8 cellular contexts compared by ENCODE assay signal in the genomic region with DNA sequence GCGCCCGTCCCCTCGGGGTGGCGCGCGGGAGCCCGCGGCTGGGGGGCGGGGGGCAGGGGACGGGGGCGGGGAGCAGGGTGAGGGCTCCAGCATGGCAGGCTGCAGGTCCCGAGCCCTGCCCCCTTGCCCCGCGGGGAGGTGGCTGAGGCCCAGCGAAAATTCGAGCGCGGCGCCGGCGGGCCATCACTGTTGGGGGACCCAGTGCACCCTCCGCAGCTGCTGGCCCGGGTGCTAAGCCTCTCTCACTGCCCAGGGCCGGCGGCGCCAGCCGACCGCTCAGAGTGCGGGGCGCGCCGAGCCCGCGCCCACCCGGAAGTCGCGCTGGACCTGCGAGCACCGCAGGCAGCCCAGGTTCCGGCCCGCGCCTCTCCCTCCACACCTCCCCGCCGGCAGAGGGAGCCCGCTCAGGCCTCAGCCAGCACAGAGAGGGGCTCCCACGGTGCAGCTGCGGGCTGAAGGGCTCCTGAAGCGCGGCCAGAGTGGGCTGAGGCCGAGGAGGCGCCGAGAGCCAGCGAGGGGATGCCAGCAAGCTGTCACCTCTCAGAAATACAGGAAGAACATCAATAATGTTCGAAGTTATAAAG.
A peak's percentile ranks its signal among the peaks of the same experiment; 100 is the strongest.
DNase-seq lines count a peak whose midpoint lies in the region; ATAC-seq and TF ChIP-seq lines count a peak whose summit lies in the region.
"Not testable (repeated sequence)": the region's sequence is repeated elsewhere in the genome, so short reads cannot be mapped to it uniquely, and the experiment has no call there.

No MANE protein-coding gene starts in this region.

- not testable (repeated sequence) for H3K4me1 ChIP-seq in OCI-LY7 (ENCODE audit: insufficient read depth, low read length, poor library complexity, severe bottlenecking); iPS-20b (ENCODE audit: insufficient read depth, low read length); psoas muscle

- BruUV-seq in OCI-LY7 (replicated peaks; lab: Mats Ljungman, UMichigan), result not testable (repeated sequence)

- TF ChIP-seq CTCF in OCI-LY7 (conservative IDR thresholded peaks at IDR 0.05; ENCODE audit: low read length), result peak; percentile 60
- peak; percentile 61 for TF ChIP-seq CTCF in psoas muscle (IDR thresholded peaks at IDR 0.05)

- H3K27me3 ChIP-seq in iPS-20b (ENCODE audit: insufficient read depth, low read length); psoas muscle (ENCODE audit: insufficient read depth in 3 of 3, low read length in 2 of 3): not testable (repeated sequence)

- not testable (repeated sequence) for H3K79me2 ChIP-seq in OCI-LY7 (ENCODE audit: insufficient read depth, low read depth, low read length)

- H3K9me3 Mint-ChIP-seq in activated CD4-positive, alpha-beta memory T cell treated with anti-CD3 and anti-CD28 coated beads, Interleukin-2, amount 10 ng/mL, durations not matched to agents 7 days and 5 days, result not testable (repeated sequence)

- not testable (repeated sequence) for H4K20me1 ChIP-seq in OCI-LY7 (ENCODE audit: insufficient read depth, low read length)

- peaks cover 12% of the 10 kb centered on the region for H3K4me1 Mint-ChIP-seq in activated CD4-positive, alpha-beta memory T cell treated with anti-CD3 and anti-CD28 coated beads, Interleukin-2, amount 10 ng/mL, durations not matched to agents 7 days and 5 days

- DNase-seq in Daoy (ENCODE audit: low read depth) (peak; percentile 83), LHCN-M2 (ENCODE audit: low read depth) (peak; percentile 24), OCI-LY7 (ENCODE audit: low spot score) (peak; percentile 85), cerebellar cortex (ENCODE audit: low spot score) (peak; percentile 35), psoas muscle (peak; percentile 85 to 93), stromal cell of bone marrow (ENCODE audit: low read depth) (peak; percentile 31)
- peak; percentile 84 for DNase-seq in activated CD4-positive, alpha-beta memory T cell treated with anti-CD3 and anti-CD28 coated beads, Interleukin-2, amount 10 ng/mL, durations not matched to agents 7 days and 5 days

- H3K36me3 ChIP-seq in OCI-LY7 (ENCODE audit: insufficient read depth, low read length); iPS-20b (ENCODE audit: insufficient read depth, low read depth, low read length); psoas muscle (ENCODE audit: insufficient read depth in 1 of 2, low read depth in 1 of 2): not testable (repeated sequence)

- H3K4me3 ChIP-seq in OCI-LY7 (ENCODE audit: low read depth, low read length, poor library complexity, severe bottlenecking) (peak overlapping the region; percentile 68), iPS-20b (ENCODE audit: low read length) (peak overlapping the region; percentile 66; the same call in 1 of the 2 replicates), psoas muscle (peak overlapping the region; percentile 77)

- CTCF ChIA-PET in OCI-LY7 (lab: Charles Lee; ENCODE audit: unreplicated experiment); activated CD4-positive, alpha-beta memory T cell treated with anti-CD3 and anti-CD28 coated beads, Interleukin-2, amount 10 ng/mL, durations not matched to agents 7 days and 5 days (lab: Charles Lee): not testable (repeated sequence)

- H3K27me3 Mint-ChIP-seq in activated CD4-positive, alpha-beta memory T cell treated with anti-CD3 and anti-CD28 coated beads, Interleukin-2, amount 10 ng/mL, durations not matched to agents 7 days and 5 days, result not testable (repeated sequence)

- not testable (repeated sequence) for H3K9ac ChIP-seq in iPS-20b (ENCODE audit: low read depth, low read length)

- ATAC-seq in psoas muscle, result peak; percentile 77 to 84 (median 78)

- not testable (repeated sequence) for H3K9me2 ChIP-seq in OCI-LY7 (ENCODE audit: insufficient read depth, low read length)

- POLR2A ChIA-PET in OCI-LY7 (lab: Charles Lee), result interaction anchor here (0.6 to 1.1 kb wide), 8 partner anchors 173 to 915 kb away, joined by 3 read pairs; a partner anchor contains a TSS
- POLR2A ChIA-PET in activated CD4-positive, alpha-beta memory T cell treated with anti-CD3 and anti-CD28 coated beads, Interleukin-2, amount 10 ng/mL, durations not matched to agents 7 days and 5 days (lab: Charles Lee), result interaction anchor here (1.0 kb wide), 1 partner anchor 182 kb away, joined by 3 read pairs; a partner anchor contains a TSS

- intact Hi-C loops in OCI-LY7 (cut with micrococcal nuclease; ENCODE audit: unreplicated experiment) (loop anchor here (5.0 kb wide), 1 partner anchor 176 kb away; a partner anchor contains a TSS), psoas muscle (cut with DNase I) (loop anchor here in 1 of 2 donors (10.0 kb wide), 1 partner anchor 118 kb away; no protein-coding TSS in a partner anchor)

- H3K27ac Mint-ChIP-seq in activated CD4-positive, alpha-beta memory T cell treated with anti-CD3 and anti-CD28 coated beads, Interleukin-2, amount 10 ng/mL, durations not matched to agents 7 days and 5 days, result peak overlapping the region; percentile 72

- 0 out of 2 replicates have a peak overlapping the region, but pooled peaks have one; percentile 67 for H2AFZ ChIP-seq in OCI-LY7 (ENCODE audit: low read length)

- peak overlapping the region; percentile 77 for H3K4me3 Mint-ChIP-seq in activated CD4-positive, alpha-beta memory T cell treated with anti-CD3 and anti-CD28 coated beads, Interleukin-2, amount 10 ng/mL, durations not matched to agents 7 days and 5 days

- not testable (repeated sequence) for H3K9me3 ChIP-seq in OCI-LY7 (ENCODE audit: low read length); iPS-20b (ENCODE audit: insufficient read depth, low read depth, low read length); psoas muscle

- not testable (repeated sequence) for H3K36me3 Mint-ChIP-seq in activated CD4-positive, alpha-beta memory T cell treated with anti-CD3 and anti-CD28 coated beads, Interleukin-2, amount 10 ng/mL, durations not matched to agents 7 days and 5 days (ENCODE audit: low read depth)

- H3K27ac ChIP-seq in OCI-LY7 (ENCODE audit: low read depth, low read length, poor library complexity, severe bottlenecking) (peak overlapping the region; percentile 75), psoas muscle (peak overlapping the region; percentile 87)
- H3K27ac ChIP-seq in iPS-20b (ENCODE audit: low read length), result not testable (repeated sequence)

- H3K4me2 ChIP-seq in OCI-LY7 (ENCODE audit: low read length), result peak overlapping the region; percentile 82

- 1% methylated on average over 20 to 48 of the region's 54 CpGs for WGBS in psoas muscle, 3 donors

Comparison
In these comparisons a context has a peak if more than half of its experiments do, and no peak if none do; other contexts are left out.
1. DNase-seq: peak in every context shown above with its lines; median percentile 89 in psoas muscle; 85 in OCI-LY7; 84 in activated CD4-positive, alpha-beta memory T cell treated with anti-CD3 and anti-CD28 coated beads, Interleukin-2, amount 10 ng/mL, durations not matched to agents 7 days and 5 days; 83 in Daoy; 35 in cerebellar cortex; 31 in stromal cell of bone marrow; 24 in LHCN-M2.